ENCODE assay signal across 15 cellular contexts in the genomic region with DNA sequence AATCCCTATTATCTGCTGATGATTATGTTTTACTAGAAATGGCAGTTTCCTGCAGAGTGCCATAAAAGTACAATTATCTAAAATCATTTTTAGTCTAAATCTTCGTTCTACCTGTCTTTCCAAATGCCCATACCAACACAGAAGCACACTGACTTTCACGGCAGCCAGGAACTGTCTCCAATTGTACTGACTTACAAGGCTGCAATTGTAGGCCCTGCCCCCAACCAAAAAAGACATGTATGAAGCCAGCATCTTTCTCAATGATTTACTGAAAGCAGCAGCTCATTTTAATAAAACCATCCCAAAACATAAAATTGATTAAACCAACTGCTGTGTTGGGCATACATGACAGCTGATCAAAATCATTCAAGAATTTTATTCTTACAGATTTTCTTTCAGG.
DNase-seq lines count a peak whose midpoint lies in the region; ATAC-seq and TF ChIP-seq lines count a peak whose summit lies in the region.
"Had no signal": no experiment of that assay in that cellular context is flagged by ENCODE, and none has a peak within 500 bp of the region (broad histone marks: within the 10 kb centered on the region; RNA-seq: fewer than 3 reads in every experiment).

No MANE protein-coding gene starts in this region.

- 100% methylated on average over 2 of the region's 2 CpGs for WGBS in right lobe of liver (ENCODE audit: insufficient coverage, low coverage, low lambda C conversion rate, missing lambda C conversion rate)

- H4K20me1 ChIP-seq in GM23338 (replicated peaks; ENCODE audit: insufficient read depth): no peaks in the 10 kb centered on the region
- H4K20me1 ChIP-seq: BLaER1 had no signal

- peaks cover 1% of the 10 kb centered on the region; the same call in 1 of the 3 replicates for H3K9me3 Mint-ChIP-seq in GM23338
- H3K9me3 Mint-ChIP-seq: CD8-positive, alpha-beta memory T cell had no signal

- peaks cover 53% of the 10 kb centered on the region for H3K4me1 Mint-ChIP-seq in GM23338

- H3K27me3 Mint-ChIP-seq in GM23338 (ENCODE audit: insufficient read depth, low read depth, poor library complexity): peaks cover 1% of the 10 kb centered on the region

- H3K4me3 ChIP-seq in GM23338 (no peak overlapping the region), BE2C (ENCODE audit: low read depth, low read length) (no peak overlapping the region), right lobe of liver (no peak overlapping the region)
- H3K4me3 ChIP-seq: BLaER1 had no signal

- TF ChIP-seq CTCF in GM23338 (conservative IDR thresholded peaks at IDR 0.05; ENCODE audit: low read depth in 2 of 2): no peak
- no peak for TF ChIP-seq CTCF in BE2C (IDR thresholded peaks at IDR 0.05; ENCODE audit: low read depth, low read length)
- no peak for TF ChIP-seq CTCF in right lobe of liver (IDR thresholded peaks at IDR 0.05)
- TF ChIP-seq CTCF in GM13977 (IDR thresholded peaks at IDR 0.05; ENCODE audit: extremely low read depth, insufficient read depth, missing control alignments): no peak

- peak overlapping the region; percentile 10 for H3K27ac Mint-ChIP-seq in GM23338
- H3K27ac Mint-ChIP-seq: CD8-positive, alpha-beta memory T cell had no signal

- DNase-seq in GM23338 (ENCODE audit: low spot score) (peak; percentile 19), head of caudate nucleus (peak in 29 of 42 donors; percentile 6 to 75 (median 38)), pons (ENCODE audit: low spot score) (peak; percentile 92), BE2C (no peak), right lobe of liver (no peak), GM13977 (ENCODE audit: low spot score) (no peak)
- DNase-seq: Caco-2; CD8-positive, alpha-beta memory T cell; DMS53; GF-D8; HCEC 1CT; IMR-90; KBM-7 had no signal

- H3K36me3 Mint-ChIP-seq in GM23338 (ENCODE audit: low read depth): peaks cover 4% of the 10 kb centered on the region; the same call in 2 of the 3 replicates

- intact Hi-C loops in head of caudate nucleus (cut with DNase I) (no loop called here), right lobe of liver (cut with DNase I) (no loop called here)

- H3K36me3 ChIP-seq in GM23338 (ENCODE audit: insufficient read depth) (no peaks in the 10 kb centered on the region), BE2C (no peaks in the 10 kb centered on the region), right lobe of liver (peaks cover 0 to 5% (median 0%) of the 10 kb centered on the region in 4 donors)

- H3K27ac ChIP-seq in GM23338 (ENCODE audit: low read depth): no peak overlapping the region
- no peak overlapping the region for H3K27ac ChIP-seq in right lobe of liver
- H3K27ac ChIP-seq: BLaER1 had no signal

- no peaks in the 10 kb centered on the region for H3K9me2 ChIP-seq in GM23338 (ENCODE audit: insufficient read depth)

- H3K9me3 ChIP-seq in BE2C: no peaks in the 10 kb centered on the region
- H3K9me3 ChIP-seq in right lobe of liver: no peaks in the 10 kb centered on the region
- H3K9me3 ChIP-seq: Caco-2 had no signal

- H3F3A ChIP-seq in GM23338 (replicated peaks; ENCODE audit: low read depth): no peaks in the 10 kb centered on the region

- H3K4me3 Mint-ChIP-seq in GM23338: no peak overlapping the region
- H3K4me3 Mint-ChIP-seq: CD8-positive, alpha-beta memory T cell had no signal

- in situ Hi-C loops in GM13977 (cut with MboI; ENCODE audit: low pct_unique_long_range_greater_than_20kb, low sequenced_read_pairs, unreplicated experiment): no loop called here

- H2AFZ ChIP-seq in GM23338: no peak overlapping the region

- no peaks in the 10 kb centered on the region for H3K79me2 ChIP-seq in GM23338 (replicated peaks; ENCODE audit: insufficient read depth)

- H3K4me1 ChIP-seq in GM23338 (ENCODE audit: insufficient read depth): peaks cover 60% of the 10 kb centered on the region
- H3K4me1 ChIP-seq in BE2C: no peaks in the 10 kb centered on the region
- H3K4me1 ChIP-seq in right lobe of liver: no peaks in the 10 kb centered on the region
- H3K4me1 ChIP-seq: BLaER1 had no signal

- H3K27me3 ChIP-seq in GM23338 (ENCODE audit: insufficient read depth) (no peaks in the 10 kb centered on the region), BE2C (no peaks in the 10 kb centered on the region), right lobe of liver (no peaks in the 10 kb centered on the region)
- H3K27me3 ChIP-seq: BLaER1 had no signal

- 0 out of 2 replicates have a peak overlapping the region, but pooled peaks have one; percentile 23 for H3K4me2 ChIP-seq in GM23338
- H3K4me2 ChIP-seq: BLaER1 had no signal

- ATAC-seq in GM23338 (no peak), GM18873 (IDR thresholded peaks at IDR 0.05; ENCODE audit: low FRiP score, unreplicated experiment) (no peak), right lobe of liver (no peak)

- no peak for TF ChIP-seq POLR2A in right lobe of liver (IDR thresholded peaks at IDR 0.05)

TF ChIP-seq in GM23338, 12 proteins besides CTCF, POLR2A, EP300 and RAD21:
- TF ChIP-seq ZNF331 (CRISPR knock-in tag; IDR thresholded peaks at IDR 0.05; ENCODE audit: low read depth): no peak
- TF ChIP-seq EZH2phosphoT487 (IDR thresholded peaks at IDR 0.05; ENCODE audit: unreplicated experiment): no peak
- TF ChIP-seq JUNB (IDR thresholded peaks at IDR 0.05; ENCODE audit: unreplicated experiment): no peak
- no peak for TF ChIP-seq EZH2 (IDR thresholded peaks at IDR 0.05; ENCODE audit: low read depth, unreplicated experiment)
- TF ChIP-seq, protein P1, sequence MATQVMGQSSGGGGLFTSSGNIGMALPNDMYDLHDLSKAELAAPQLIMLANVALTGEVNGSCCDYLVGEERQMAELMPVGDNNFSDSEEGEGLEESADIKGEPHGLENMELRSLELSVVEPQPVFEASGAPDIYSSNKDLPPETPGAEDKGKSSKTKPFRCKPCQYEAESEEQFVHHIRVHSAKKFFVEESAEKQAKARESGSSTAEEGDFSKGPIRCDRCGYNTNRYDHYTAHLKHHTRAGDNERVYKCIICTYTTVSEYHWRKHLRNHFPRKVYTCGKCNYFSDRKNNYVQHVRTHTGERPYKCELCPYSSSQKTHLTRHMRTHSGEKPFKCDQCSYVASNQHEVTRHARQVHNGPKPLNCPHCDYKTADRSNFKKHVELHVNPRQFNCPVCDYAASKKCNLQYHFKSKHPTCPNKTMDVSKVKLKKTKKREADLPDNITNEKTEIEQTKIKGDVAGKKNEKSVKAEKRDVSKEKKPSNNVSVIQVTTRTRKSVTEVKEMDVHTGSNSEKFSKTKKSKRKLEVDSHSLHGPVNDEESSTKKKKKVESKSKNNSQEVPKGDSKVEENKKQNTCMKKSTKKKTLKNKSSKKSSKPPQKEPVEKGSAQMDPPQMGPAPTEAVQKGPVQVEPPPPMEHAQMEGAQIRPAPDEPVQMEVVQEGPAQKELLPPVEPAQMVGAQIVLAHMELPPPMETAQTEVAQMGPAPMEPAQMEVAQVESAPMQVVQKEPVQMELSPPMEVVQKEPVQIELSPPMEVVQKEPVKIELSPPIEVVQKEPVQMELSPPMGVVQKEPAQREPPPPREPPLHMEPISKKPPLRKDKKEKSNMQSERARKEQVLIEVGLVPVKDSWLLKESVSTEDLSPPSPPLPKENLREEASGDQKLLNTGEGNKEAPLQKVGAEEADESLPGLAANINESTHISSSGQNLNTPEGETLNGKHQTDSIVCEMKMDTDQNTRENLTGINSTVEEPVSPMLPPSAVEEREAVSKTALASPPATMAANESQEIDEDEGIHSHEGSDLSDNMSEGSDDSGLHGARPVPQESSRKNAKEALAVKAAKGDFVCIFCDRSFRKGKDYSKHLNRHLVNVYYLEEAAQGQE (IDR thresholded peaks at IDR 0.05; ENCODE audit: unreplicated experiment): no peak

Comparison
In these comparisons a context has a peak if more than half of its experiments do, and no peak if none do; other contexts are left out.
1. DNase-seq: peak in GM23338 (single experiment), head of caudate nucleus (29 of 42) and pons (single experiment); none in BE2C (single experiment), right lobe of liver (0 of 3) and GM13977 (single experiment).